25 cellular contexts compared by ENCODE assay signal in genomic region chr6:17020889-17021538, GRCh38.
"Had no signal": no experiment of that assay in that cellular context is flagged by ENCODE, and none has a peak within 500 bp of the region (broad histone marks: within the 10 kb centered on the region; RNA-seq: fewer than 3 reads in every experiment).

No MANE protein-coding gene starts in this region.

- H3K4me2 ChIP-seq: hepatocyte, smooth muscle cell had no signal

- H3K4me1 ChIP-seq: foreskin keratinocyte, gastroesophageal sphincter, parathyroid adenoma, thyroid gland, vagina had no signal

- FAIRE-seq: kidney had no signal

- H3K27me3 ChIP-seq: dorsolateral prefrontal cortex, foreskin keratinocyte, gastroesophageal sphincter, hepatocyte, thyroid gland, vagina had no signal

- H3K27ac ChIP-seq: dorsolateral prefrontal cortex, foreskin keratinocyte, gastroesophageal sphincter, heart left ventricle, hepatocyte, neutrophil, parathyroid adenoma, stomach, thyroid gland, vagina had no signal

- DNase-seq: cortex of kidney; dorsolateral prefrontal cortex; effector CD4-positive, alpha-beta T cell; heart left ventricle; kidney; mucosa of descending colon; naive B cell; stimulated activated CD4-positive, alpha-beta T cell treated with anti-CD3 and anti-CD28 coated beads, Interleukin-12 subunit alpha, Interleukin-12 subunit beta, amount 100 ng/mL, for 4 hours; stimulated activated CD4-positive, alpha-beta T cell treated with anti-CD3 and anti-CD28 coated beads, Interleukin-1b, Interleukin-23, amount 100 ng/mL, for 48 hours; stimulated activated CD4-positive, alpha-beta T cell treated with anti-CD3 and anti-CD28 coated beads, Interleukin-4, amount 100 ng/mL, for 24 hours; stomach; thyroid gland; trophoblast cell had no signal

- H2AFZ ChIP-seq: hepatocyte, parathyroid adenoma had no signal

- ATAC-seq: foreskin keratinocyte; gastroesophageal sphincter; heart left ventricle; left lobe of liver; mucosa of descending colon; natural killer cell treated with Interleukin-12 subunit alpha and Interleukin-12 subunit beta and Interleukin-15 and Interleukin-18, amount 100 ng/mL, for 72 hours; sciatic nerve; stimulated activated memory B cell treated with anti-CD40 and anti-IgM and Interleukin-4, amounts not matched to agents 10 μg/mL and 1 μg/mL and 100 μg/mL, for 72 hours had no signal

- H3K79me2 ChIP-seq: hepatocyte, parathyroid adenoma had no signal

- H3K4me3 ChIP-seq: dorsolateral prefrontal cortex, gastroesophageal sphincter, heart left ventricle, hepatocyte, lung, mucosa of descending colon, smooth muscle cell, stomach, thyroid gland, vagina had no signal

- H3K9me3 ChIP-seq: neutrophil, thyroid gland, vagina had no signal

- H3K36me3 ChIP-seq: gastroesophageal sphincter, heart left ventricle, neutrophil, stomach, thyroid gland, vagina had no signal

- H3K9ac ChIP-seq: parathyroid adenoma had no signal
